Comparison of ENCODE assay signal across 9 cellular contexts in genomic region chr3:134483195-134483890, GRCh38. TPM values are rescaled to one million over a fixed set of nuclear protein-coding genes. Genes with fewer than 3 reads are reported as not detected.
A peak's percentile ranks its signal among the peaks of the same experiment; 100 is the strongest.
DNase-seq lines count a peak whose midpoint lies in the region; ATAC-seq, FAIRE-seq and TF ChIP-seq lines count a peak whose summit lies in the region.
"Had no signal": no experiment of that assay in that cellular context is flagged by ENCODE, and none has a peak within 500 bp of the region (broad histone marks: within the 10 kb centered on the region; RNA-seq: fewer than 3 reads in every experiment).

No MANE protein-coding gene starts in this region.

- peak overlapping the region; percentile 87 to 99 for H3K27ac Mint-ChIP-seq in activated naive CD4-positive, alpha-beta T cell treated with anti-CD3 and anti-CD28 coated beads, Interleukin-2, amount 50 U/mL, for 72 hours
- H3K27ac Mint-ChIP-seq: activated naive CD8-positive, alpha-beta T cell treated with anti-CD3 and anti-CD28 coated beads, Interleukin-2, amount 10 ng/mL, durations not matched to agents 7 days and 5 days had no signal

- FAIRE-seq in H54 (lab: Jason Lieb, UNC), result peak; percentile 72

- no peak for TF ChIP-seq POLR2A in H54 (IDR thresholded peaks at IDR 0.05; ENCODE audit: low read depth, low read length)

- no peaks in the 10 kb centered on the region for H3K9me3 Mint-ChIP-seq in activated naive CD4-positive, alpha-beta T cell treated with anti-CD3 and anti-CD28 coated beads, Interleukin-2, amount 50 U/mL, for 72 hours
- H3K9me3 Mint-ChIP-seq: activated naive CD8-positive, alpha-beta T cell treated with anti-CD3 and anti-CD28 coated beads, Interleukin-2, amount 10 ng/mL, durations not matched to agents 7 days and 5 days had no signal

- peak; percentile 26 for DNase-seq in 8988T
- DNase-seq in H54 (ENCODE audit: insufficient read length, low spot score), result peak; percentile 40
- no peak for DNase-seq in activated naive CD4-positive, alpha-beta T cell treated with anti-CD3 and anti-CD28 coated beads, Interleukin-2, amount 50 U/mL, for 72 hours (ENCODE audit: low spot score in 2 of 2)
- DNase-seq in kidney glomerular epithelial cell (lab: John Stamatoyannopoulos, UW), result peak; percentile 17
- no peak for DNase-seq in caudate nucleus (lab: John Stamatoyannopoulos, UW)
- no peak for DNase-seq in NCI-H1436 treated with DMSO at 0.1 percent for 48 hours (lab: John Stamatoyannopoulos, UW)
- DNase-seq in NCI-H2081 (lab: John Stamatoyannopoulos, UW), result no peak
- DNase-seq: activated naive CD8-positive, alpha-beta T cell treated with anti-CD3 and anti-CD28 coated beads, Interleukin-2, amount 10 ng/mL, durations not matched to agents 7 days and 5 days had no signal

- peaks cover 27 to 54% of the 10 kb centered on the region in 2 donors for H3K36me3 Mint-ChIP-seq in activated naive CD4-positive, alpha-beta T cell treated with anti-CD3 and anti-CD28 coated beads, Interleukin-2, amount 50 U/mL, for 72 hours

- no peak overlapping the region for H3K27ac ChIP-seq in caudate nucleus (ENCODE audit: low read depth, low read length)

- ATAC-seq in activated naive CD4-positive, alpha-beta T cell treated with anti-CD3 and anti-CD28 coated beads, Interleukin-2, amount 50 U/mL, for 72 hours, result peak in 1 of 2 donors; percentile 6
- no peak for ATAC-seq in HG03460 (IDR thresholded peaks at IDR 0.05; ENCODE audit: unreplicated experiment)

RNA-seq across cellular contexts. Expression of gene ANAPC13, which starts 2.4 kb away (rescaled TPM):
- 10 to 100 TPM; 31.8 to 68.0 TPM for total RNA-seq in activated naive CD4-positive, alpha-beta T cell treated with anti-CD3 and anti-CD28 coated beads, Interleukin-2, amount 50 U/mL, for 72 hours

RNA-seq across cellular contexts. Expression of gene CEP63, which starts 2.5 kb away (rescaled TPM):
- 10 to 100 TPM; 22.0 to 23.4 TPM for total RNA-seq in activated naive CD4-positive, alpha-beta T cell treated with anti-CD3 and anti-CD28 coated beads, Interleukin-2, amount 50 U/mL, for 72 hours

Comparison
In these comparisons a context has a peak if more than half of its experiments do, and no peak if none do; other contexts are left out.
1. DNase-seq: peak in 8988T (single experiment), H54 (single experiment) and kidney glomerular epithelial cell (single experiment); none in activated naive CD4-positive, alpha-beta T cell treated with anti-CD3 and anti-CD28 coated beads, Interleukin-2, amount 50 U/mL, for 72 hours (0 of 2), caudate nucleus (0 of 61), NCI-H1436 treated with DMSO at 0.1 percent for 48 hours (single experiment) and NCI-H2081 (0 of 2).